ENCODE assay signal across 1 cellular context in the genomic region with DNA sequence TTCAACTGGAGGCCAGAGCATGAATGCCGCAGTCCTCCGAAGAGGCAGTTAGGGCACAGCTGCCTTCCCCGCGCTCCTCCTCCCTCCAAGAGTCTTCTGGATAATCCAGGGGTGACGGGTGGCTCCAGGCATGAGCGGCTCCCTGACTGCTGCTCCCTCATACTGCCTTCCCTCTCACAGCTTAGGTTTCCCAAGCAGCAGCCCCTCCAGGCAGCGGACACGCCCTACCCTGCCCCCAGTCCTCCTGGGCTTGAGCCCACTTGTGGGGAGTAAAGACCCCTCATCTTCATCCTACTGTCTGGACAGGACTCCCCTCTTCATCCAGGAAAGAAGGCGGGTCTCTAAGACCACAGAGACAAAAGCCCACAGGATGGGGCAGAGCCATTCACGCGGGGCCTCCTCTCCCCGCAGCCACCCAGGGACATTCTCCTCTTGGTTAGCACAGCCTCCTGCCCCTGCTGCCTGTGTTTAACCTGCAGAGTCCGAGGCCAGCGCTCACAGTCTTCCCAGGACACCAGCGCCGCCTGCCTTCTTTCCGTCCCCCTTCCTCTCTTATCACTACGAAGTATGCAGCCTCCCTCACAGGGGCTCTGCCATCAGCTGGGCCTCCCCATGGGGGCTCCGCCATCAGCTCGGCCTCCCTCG. TPM values are rescaled to one million over a fixed set of nuclear protein-coding genes. Genes with fewer than 3 reads are reported as not detected.
"Had no signal": no experiment of that assay in that cellular context is flagged by ENCODE, and none has a peak within 500 bp of the region (broad histone marks: within the 10 kb centered on the region; RNA-seq: fewer than 3 reads in every experiment).

No MANE protein-coding gene starts in this region.

RNA-seq across cellular contexts. Expression of a gene that starts 5.6 kb away (rescaled TPM):
- polyA plus RNA-seq: naive thymus-derived CD8-positive, alpha-beta T cell had no signal
